In the genomic region with DNA sequence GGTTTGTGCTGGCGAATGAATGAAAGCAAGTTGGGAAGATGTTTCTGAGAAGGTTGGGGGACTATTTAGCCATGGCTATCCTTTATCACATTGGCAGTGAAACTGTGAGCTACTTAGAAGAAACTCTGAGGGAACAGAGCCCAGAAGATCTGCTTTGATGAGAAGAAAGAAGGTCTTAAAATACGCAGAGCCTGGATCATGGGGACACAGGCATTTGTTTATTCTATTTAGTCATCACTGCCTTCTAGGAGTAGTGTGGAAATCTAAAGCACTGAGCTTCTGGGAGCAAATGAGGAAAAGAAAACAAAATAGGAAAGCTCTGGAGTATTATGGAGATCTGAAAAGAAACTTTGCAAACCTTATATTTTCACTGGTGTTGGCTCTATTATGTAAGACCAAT, we compare ENCODE assay signal across 16 cellular contexts. TPM values are rescaled to one million over a fixed set of nuclear protein-coding genes. Genes with fewer than 3 reads are reported as not detected.
DNase-seq lines count a peak whose midpoint lies in the region; ATAC-seq and TF ChIP-seq lines count a peak whose summit lies in the region.
"Had no signal": no experiment of that assay in that cellular context is flagged by ENCODE, and none has a peak within 500 bp of the region (broad histone marks: within the 10 kb centered on the region; RNA-seq: fewer than 3 reads in every experiment).

No MANE protein-coding gene starts in this region.

- DNase-seq in AG08396 (ENCODE audit: low spot score) (peak; percentile 35), amniotic stem cell (lab: John Stamatoyannopoulos, UW) (peak; percentile 23), foreskin fibroblast (peak; percentile 63 to 81), renal cortical epithelial cell (ENCODE audit: low read depth) (peak; percentile 10), cortex of kidney (lab: John Stamatoyannopoulos, UW) (no peak), NCI-H2029 treated with DMSO at 0.1 percent for 48 hours (lab: John Stamatoyannopoulos, UW) (no peak)
- DNase-seq: AML-193, cerebellar nuclear complex, DMS79, natural killer cell, NCI-H1048, T-helper 17 cell had no signal

- TF ChIP-seq CTCF in foreskin fibroblast (IDR thresholded peaks at IDR 0.05; ENCODE audit: low read depth, low read length) = no peak

- ATAC-seq in HG03139 (IDR thresholded peaks at IDR 0.05; ENCODE audit: unreplicated experiment) = no peak
- no peak for ATAC-seq in GM21723 (IDR thresholded peaks at IDR 0.05; ENCODE audit: unreplicated experiment)
- ATAC-seq: natural killer cell, Panc1, T-helper 17 cell had no signal

- H3K4me3 ChIP-seq in foreskin fibroblast (ENCODE audit: low read depth in 1 of 2, low read length in 2 of 2) = no peak overlapping the region

RNA-seq across cellular contexts. Expression of a gene that starts 28.5 kb away (rescaled TPM):
- total RNA-seq in renal cortical epithelial cell = 0.52 and 1.1 TPM in 2 replicates
- total RNA-seq: activated T-helper 2 cell treated with anti-CD3 and anti-CD28 coated beads, Interferon-gamma antibody, Interleukin-2, Interleukin-4, amounts not matched to agents 10 μg/mL and 5 μg/mL and 100 μg/mL, durations not matched to agents 14 hours and 24 hours and 36 hours had no signal

Comparison
In these comparisons a context has a peak if more than half of its experiments do, and no peak if none do; other contexts are left out.
1. DNase-seq: peak in AG08396 (single experiment), amniotic stem cell (single experiment), foreskin fibroblast (2 of 2) and renal cortical epithelial cell (single experiment); none in cortex of kidney (single experiment) and NCI-H2029 treated with DMSO at 0.1 percent for 48 hours (single experiment).